In genomic region chr6:130615816-130616215, GRCh38 we compare ENCODE assay signal across 17 cellular contexts.
DNase-seq lines count a peak whose midpoint lies in the region; ATAC-seq, FAIRE-seq and TF ChIP-seq lines count a peak whose summit lies in the region.
"Had no signal": no experiment of that assay in that cellular context is flagged by ENCODE, and none has a peak within 500 bp of the region (broad histone marks: within the 10 kb centered on the region; RNA-seq: fewer than 3 reads in every experiment).

No MANE protein-coding gene starts in this region.

- H3K4me2 ChIP-seq in SK-N-SH (no peak overlapping the region), keratinocyte (ENCODE audit: control insufficient read depth, extremely low read depth, insufficient read depth, low read depth, low read length) (no peak overlapping the region)
- H3K4me2 ChIP-seq: BLaER1 had no signal

- H4K20me1 ChIP-seq in SK-N-SH (ENCODE audit: insufficient read depth) (no peaks in the 10 kb centered on the region), keratinocyte (ENCODE audit: control insufficient read depth, extremely low read depth, insufficient read depth, low read length) (no peaks in the 10 kb centered on the region)
- H4K20me1 ChIP-seq: BLaER1 had no signal

- H3K79me2 ChIP-seq in SK-N-SH (ENCODE audit: insufficient read depth) (no peaks in the 10 kb centered on the region), keratinocyte (ENCODE audit: control insufficient read depth, insufficient read depth, low read length) (no peaks in the 10 kb centered on the region)

- H3K4me1 ChIP-seq in SK-N-SH (ENCODE audit: control insufficient read depth in 1 of 2, insufficient read depth in 2 of 2, low read depth in 1 of 2, low read length in 1 of 2) (peaks cover 0 to 12% of the 10 kb centered on the region in 2 experiments; a peak in 1 of 4 replicates), keratinocyte (ENCODE audit: control insufficient read depth, extremely low read depth, insufficient read depth, low read length) (peaks cover 14% of the 10 kb centered on the region)
- H3K4me1 ChIP-seq: BLaER1 had no signal

- FAIRE-seq in keratinocyte (lab: Jason Lieb, UNC): peak; percentile 36

- H3K9me3 ChIP-seq in SK-N-SH (no peaks in the 10 kb centered on the region), keratinocyte (ENCODE audit: control insufficient read depth, low read depth, low read length) (no peaks in the 10 kb centered on the region)
- H3K9me3 ChIP-seq: BLaER1 had no signal

- 78% methylated on average over 1 of the region's 1 CpG for WGBS in SK-N-SH (ENCODE audit: low lambda C conversion rate)

- H3K4me3 ChIP-seq in SK-N-SH (ENCODE audit: low read depth in 2 of 2, low read length in 1 of 2): no peak overlapping the region
- no peak overlapping the region for H3K4me3 ChIP-seq in keratinocyte (ENCODE audit: control insufficient read depth in 2 of 3, extremely low read depth in 1 of 3, insufficient read depth in 2 of 3, low read depth in 1 of 3, low read length in 3 of 3)
- H3K4me3 ChIP-seq: BLaER1 had no signal

- no peaks in the 10 kb centered on the region for H3K9me2 ChIP-seq in SK-N-SH

- peaks cover 1% of the 10 kb centered on the region for H3F3A ChIP-seq in SK-N-SH (replicated peaks; ENCODE audit: insufficient read depth)

- H3K36me3 ChIP-seq in SK-N-SH (replicated peaks in 1 of 2; ENCODE audit: control insufficient read depth in 1 of 2, insufficient read depth in 2 of 2, low read length in 1 of 2) (no peaks in the 10 kb centered on the region), keratinocyte (ENCODE audit: control insufficient read depth in 2 of 2, extremely low read depth in 1 of 2, insufficient read depth in 2 of 2, low read length in 2 of 2) (no peaks in the 10 kb centered on the region)
- H3K36me3 ChIP-seq: BLaER1 had no signal

- CTCF ChIA-PET in SK-N-SH (lab: Yijun Ruan, JAX): no interaction called here

- POLR2A ChIA-PET in SK-N-SH (lab: Yijun Ruan, JAX): no interaction called here

- no peaks in the 10 kb centered on the region for H3K9me1 ChIP-seq in keratinocyte (ENCODE audit: control insufficient read depth, extremely low read depth, insufficient read depth, low read length)

- TF ChIP-seq EP300 in SK-N-SH (IDR thresholded peaks at IDR 0.05; ENCODE audit: borderline replicate concordance in 1 of 2, low read depth in 1 of 2, low read length in 1 of 2): no peak

- dilution Hi-C loops in keratinocyte (cut with MboI; ENCODE audit: extremely low pct_ligation_motif_present, low sequenced_read_pairs): no loop called here

- H2AFZ ChIP-seq in SK-N-SH (ENCODE audit: low read depth) (no peak overlapping the region), keratinocyte (ENCODE audit: control insufficient read depth, low read length) (no peak overlapping the region)

- TF ChIP-seq CTCF in SK-N-SH (IDR thresholded peaks at IDR 0.05): no peak
- no peak for TF ChIP-seq CTCF in keratinocyte (optimal IDR thresholded peaks at IDR 0.05 in 1 of 3, IDR thresholded peaks at IDR 0.05 in 1 of 3, conservative IDR thresholded peaks at IDR 0.05 in 1 of 3; ENCODE audit: extremely low read depth in 1 of 3, insufficient read depth in 2 of 3, low read length in 3 of 3)

- no peak overlapping the region for H3K9ac ChIP-seq in SK-N-SH
- H3K9ac ChIP-seq in keratinocyte (ENCODE audit: control insufficient read depth, extremely low read depth, insufficient read depth, low read length): no peak overlapping the region
- H3K9ac ChIP-seq: BLaER1 had no signal

- DNase-seq in SK-N-SH: no peak
- DNase-seq in keratinocyte (ENCODE audit: low read depth, low spot score): no peak
- DNase-seq in hepatic stellate cell (ENCODE audit: low spot score): no peak
- DNase-seq in DMS79 (lab: John Stamatoyannopoulos, UW): no peak
- DNase-seq: CD8-positive, alpha-beta memory T cell; DMS 273 treated with DMSO at 0.1 percent for 48 hours; HFFc6; NCI-H1092 treated with DMSO at 0.1 percent for 48 hours; NCI-H1694; NCI-H446; Right ventricle myocardium superior; T-helper 17 cell had no signal

- H3K27me3 ChIP-seq in SK-N-SH (ENCODE audit: insufficient read depth) (no peaks in the 10 kb centered on the region), keratinocyte (ENCODE audit: control insufficient read depth, extremely low read depth, insufficient read depth, low read length) (no peaks in the 10 kb centered on the region)
- H3K27me3 ChIP-seq: BLaER1 had no signal

- no peak overlapping the region for H3K27ac ChIP-seq in SK-N-SH (ENCODE audit: low read depth in 2 of 2, low read length in 1 of 2)
- H3K27ac ChIP-seq in keratinocyte (ENCODE audit: control insufficient read depth, insufficient read depth, low read length): no peak overlapping the region
- H3K27ac ChIP-seq: BLaER1 had no signal

- ATAC-seq in GM21515 (IDR thresholded peaks at IDR 0.05; ENCODE audit: unreplicated experiment): peak; percentile 55
- ATAC-seq in HG02852 (IDR thresholded peaks at IDR 0.05; ENCODE audit: unreplicated experiment): peak; percentile 56
- no peak for ATAC-seq in HG03354 (IDR thresholded peaks at IDR 0.05; ENCODE audit: poor library complexity, severe bottlenecking, unreplicated experiment)
- ATAC-seq: Panc1, T-helper 17 cell had no signal

- TF ChIP-seq RAD21 in SK-N-SH (IDR thresholded peaks at IDR 0.05; ENCODE audit: low read length): no peak

TF ChIP-seq in SK-N-SH, 30 proteins besides CTCF, POLR2A, EP300 and RAD21:
- TF ChIP-seq SMC3 (IDR thresholded peaks at IDR 0.05; ENCODE audit: low read depth, low read length) (no peak), USF1 (IDR thresholded peaks at IDR 0.05; ENCODE audit: borderline replicate concordance, low read depth) (peak; percentile 81)
